Comparison of ENCODE assay signal across 32 cellular contexts in genomic region chr21:36750579-36750959, GRCh38. TPM values are rescaled to one million over a fixed set of nuclear protein-coding genes. Genes with fewer than 3 reads are reported as not detected.
DNase-seq lines count a peak whose midpoint lies in the region; ATAC-seq, FAIRE-seq and TF ChIP-seq lines count a peak whose summit lies in the region.
"Had no signal": no experiment of that assay in that cellular context is flagged by ENCODE, and none has a peak within 500 bp of the region (broad histone marks: within the 10 kb centered on the region; RNA-seq: fewer than 3 reads in every experiment).

No MANE protein-coding gene starts in this region.

- H2BK20ac ChIP-seq in H9 (ENCODE audit: low read depth, low read length, poor library complexity, severe bottlenecking): no peak overlapping the region

- peaks cover 7% of the 10 kb centered on the region for H3K23me2 ChIP-seq in H9 (ENCODE audit: insufficient read length, low read depth, low read length, poor library complexity, severe bottlenecking)

- peak overlapping the region; percentile 76 for H3K18ac ChIP-seq in H9 (ENCODE audit: insufficient read length, low read depth, low read length)
- H3K18ac ChIP-seq in trophoblast cell (ENCODE audit: low read length): no peak overlapping the region

- H3K4me3 ChIP-seq in iPS-20b (ENCODE audit: low read length) (peak overlapping the region; percentile 30; the same call in 1 of the 2 replicates), trophoblast cell (ENCODE audit: low read depth, low read length) (no peak overlapping the region), right lobe of liver (no peak overlapping the region)
- H3K4me3 ChIP-seq: HAP-1, lower lobe of right lung, right atrium auricular region, SJCRH30, stomach, thyroid gland had no signal

- H2BK5ac ChIP-seq in H9 (ENCODE audit: insufficient read length, low read length) (no peak overlapping the region), trophoblast cell (ENCODE audit: low read depth, low read length, poor library complexity) (no peak overlapping the region)

- no peak for TF ChIP-seq CTCF in H9 (conservative IDR thresholded peaks at IDR 0.05)
- TF ChIP-seq CTCF in chondrocyte (IDR thresholded peaks at IDR 0.05): no peak
- TF ChIP-seq CTCF in right lobe of liver (IDR thresholded peaks at IDR 0.05): no peak

- H3K36me3 ChIP-seq in iPS-20b (ENCODE audit: insufficient read depth, low read depth, low read length) (no peaks in the 10 kb centered on the region), trophoblast cell (ENCODE audit: control insufficient read depth in 1 of 2, insufficient read depth in 2 of 2, low read length in 2 of 2) (no peaks in the 10 kb centered on the region), right lobe of liver (peaks cover 0 to 3% (median 0%) of the 10 kb centered on the region in 4 donors)
- H3K36me3 ChIP-seq: BE2C, HAP-1, right atrium auricular region, SJCRH30 had no signal

- H3K4me3 Mint-ChIP-seq in H9: peak overlapping the region; percentile 13 to 63
- H3K4me3 Mint-ChIP-seq in chondrocyte (ENCODE audit: unreplicated experiment): no peak overlapping the region
- H3K4me3 Mint-ChIP-seq: activated CD4-positive, alpha-beta T cell treated with anti-CD3 and anti-CD28 coated beads, Interleukin-2, amount 10 ng/mL, durations not matched to agents 7 days and 5 days; natural killer cell had no signal

- TF ChIP-seq POLR2A in right lobe of liver (IDR thresholded peaks at IDR 0.05): no peak

- H2BK12ac ChIP-seq in H9 (ENCODE audit: insufficient read length, low read depth, low read length) (no peak overlapping the region), trophoblast cell (ENCODE audit: low read length) (no peak overlapping the region)

- H3K9me3 ChIP-seq in H9 (ENCODE audit: control insufficient read depth, low read depth, low read length) (no peaks in the 10 kb centered on the region), iPS-20b (ENCODE audit: insufficient read depth, low read depth, low read length) (no peaks in the 10 kb centered on the region), trophoblast cell (ENCODE audit: insufficient read depth, low read depth, low read length) (peaks cover 3% of the 10 kb centered on the region), right lobe of liver (no peaks in the 10 kb centered on the region)
- H3K9me3 ChIP-seq: BE2C, HAP-1, lower lobe of right lung, right atrium auricular region, SJCRH30, stomach, thyroid gland had no signal

- no peak overlapping the region for H4K12ac ChIP-seq in trophoblast cell (ENCODE audit: low read depth, low read length)

- peak overlapping the region; percentile 71 for H3T11ph ChIP-seq in H9 (ENCODE audit: low read length)

- H3K4me2 ChIP-seq in H9 (ENCODE audit: insufficient read depth, insufficient read length, low read length) (no peak overlapping the region), trophoblast cell (ENCODE audit: low read length) (peak overlapping the region; percentile 53)

- no peak overlapping the region for H3K14ac ChIP-seq in H9 (ENCODE audit: insufficient read depth, low read length)
- no peak overlapping the region for H3K14ac ChIP-seq in trophoblast cell (ENCODE audit: low read length)

- H3K27ac Mint-ChIP-seq in H9 (peak overlapping the region; percentile 97 to 99 (median 98); a peak in 6 of 7 replicates), chondrocyte (ENCODE audit: unreplicated experiment) (peak overlapping the region; percentile 92)
- H3K27ac Mint-ChIP-seq: activated CD4-positive, alpha-beta T cell treated with anti-CD3 and anti-CD28 coated beads, Interleukin-2, amount 10 ng/mL, durations not matched to agents 7 days and 5 days; activated naive CD4-positive, alpha-beta T cell treated with anti-CD3 and anti-CD28 coated beads, Interleukin-2, amount 50 U/mL, for 72 hours; natural killer cell had no signal

- H4K8ac ChIP-seq in H9 (replicated peaks; ENCODE audit: insufficient read length, low read depth, low read length) (no peak overlapping the region), trophoblast cell (ENCODE audit: low read depth, low read length) (no peak overlapping the region)

- H4K20me1 ChIP-seq in H9 (ENCODE audit: control insufficient read depth, insufficient read depth, insufficient read length): no peaks in the 10 kb centered on the region

- H3K4ac ChIP-seq in H9 (ENCODE audit: low read depth, low read length) (no peak overlapping the region; the same call in 1 of the 2 replicates), trophoblast cell (ENCODE audit: low read depth, low read length) (no peak overlapping the region)

- H3K36me3 Mint-ChIP-seq in H9 (ENCODE audit: insufficient read depth in 1 of 3, low read depth in 3 of 3) (peaks cover 0 to 5% (median 0%) of the 10 kb centered on the region in 3 experiments; a peak in 3 of 7 replicates), chondrocyte (ENCODE audit: low read depth) (peaks cover 2% of the 10 kb centered on the region)

- H3K56ac ChIP-seq in H9 (ENCODE audit: insufficient read length, low read depth, low read length): no peak overlapping the region

- H3K27ac ChIP-seq in H9 (ENCODE audit: insufficient read length, low read depth, low read length) (peak overlapping the region; percentile 94), iPS-20b (ENCODE audit: low read length) (peak overlapping the region; percentile 60), trophoblast cell (ENCODE audit: low read depth, low read length) (no peak overlapping the region), right lobe of liver (no peak overlapping the region)
- H3K27ac ChIP-seq: HL-60, lower lobe of right lung, right atrium auricular region, SJCRH30, stomach, thyroid gland, WERI-Rb-1 had no signal

- H3K9ac ChIP-seq in H9 (ENCODE audit: extremely low read depth, insufficient read length, low read length) (no peak overlapping the region), iPS-20b (ENCODE audit: low read depth, low read length) (peak overlapping the region; percentile 77; the same call in 1 of the 2 replicates), trophoblast cell (ENCODE audit: low read length) (no peak overlapping the region)

- no peak for FAIRE-seq in frontal cortex (lab: Jason Lieb, UNC)
- FAIRE-seq: bronchial epithelial cell, GM12892 had no signal

- H3K27me3 ChIP-seq in H9 (ENCODE audit: insufficient read depth, low read length) (peaks cover 5% of the 10 kb centered on the region; the same call in 1 of the 2 replicates), iPS-20b (ENCODE audit: insufficient read depth, low read length) (peaks cover 35% of the 10 kb centered on the region), trophoblast cell (ENCODE audit: insufficient read depth, low read length) (peaks cover 12% of the 10 kb centered on the region), right lobe of liver (no peaks in the 10 kb centered on the region)
- H3K27me3 ChIP-seq: right atrium auricular region, thyroid gland had no signal

- H2BK120ac ChIP-seq in H9 (ENCODE audit: low read depth, low read length, poor library complexity, severe bottlenecking) (no peak overlapping the region), trophoblast cell (ENCODE audit: insufficient read depth, low read length, poor library complexity) (no peak overlapping the region)

- H3K4me1 Mint-ChIP-seq in H9 (peaks cover 57 to 60% of the 10 kb centered on the region in 2 experiments), chondrocyte (ENCODE audit: low read depth) (peaks cover 60% of the 10 kb centered on the region)

- no peak overlapping the region for H4K5ac ChIP-seq in H9 (ENCODE audit: insufficient read length, low read depth, low read length)

- no peak overlapping the region for H2BK15ac ChIP-seq in H9 (ENCODE audit: low read depth, low read length)

- H3K27me3 Mint-ChIP-seq in H9 (ENCODE audit: low read depth) (peaks cover 30% of the 10 kb centered on the region), chondrocyte (ENCODE audit: low read depth) (no peaks in the 10 kb centered on the region)

- H3K23ac ChIP-seq in H9 (ENCODE audit: insufficient read length, low read depth, low read length) (no peak overlapping the region), trophoblast cell (ENCODE audit: low read length) (no peak overlapping the region)

- DNase-seq in H9 (no peak), chondrocyte (ENCODE audit: low spot score) (no peak), trophoblast cell (peak in 1 of 2 donors; percentile 53), NCI-H748 treated with DMSO at 0.1 percent for 48 hours (lab: John Stamatoyannopoulos, UW) (no peak), frontal cortex (ENCODE audit: low spot score in 2 of 2) (no peak), right lobe of liver (no peak)
- DNase-seq: activated CD4-positive, alpha-beta T cell treated with anti-CD3 and anti-CD28 coated beads, Interleukin-2, amount 10 ng/mL, durations not matched to agents 7 days and 5 days; BE2C; DMS153; effector CD4-positive, alpha-beta T cell; glutamatergic neuron; kidney glomerular epithelial cell; lower lobe of right lung; natural killer cell; NCI-H1694; NCI-H446; SJCRH30; stimulated activated CD4-positive, alpha-beta T cell treated with anti-CD3 and anti-CD28 coated beads, Interleukin-4, amount 100 ng/mL, for 1 hour; stomach; T-helper 9 cell; thyroid gland; WERI-Rb-1 had no signal

- H3K79me2 ChIP-seq in H9 (ENCODE audit: insufficient read depth, low read length) (no peaks in the 10 kb centered on the region), trophoblast cell (ENCODE audit: control insufficient read depth, insufficient read depth, low read length, poor library complexity) (peaks cover 3% of the 10 kb centered on the region)

- WGBS in H9 (ENCODE audit: extremely low coverage, insufficient read length, low lambda C conversion rate): no CpG with 5 or more reads among the region's 2 CpGs
- no CpG with 5 or more reads among the region's 2 CpGs for WGBS in trophoblast cell (ENCODE audit: extremely low coverage, insufficient coverage, insufficient read length)
- 81% methylated on average over 2 of the region's 2 CpGs for WGBS in right lobe of liver (ENCODE audit: insufficient coverage, low coverage, low lambda C conversion rate, missing lambda C conversion rate)

- intact Hi-C loops in right lobe of liver (cut with DNase I): no loop called here

- H3K9me3 Mint-ChIP-seq in H9 (no peaks in the 10 kb centered on the region; a peak in 1 of 5 replicates), chondrocyte (ENCODE audit: low read depth) (no peaks in the 10 kb centered on the region)
- H3K9me3 Mint-ChIP-seq: activated CD4-positive, alpha-beta T cell treated with anti-CD3 and anti-CD28 coated beads, Interleukin-2, amount 10 ng/mL, durations not matched to agents 7 days and 5 days; activated naive CD4-positive, alpha-beta T cell treated with anti-CD3 and anti-CD28 coated beads, Interleukin-2, amount 50 U/mL, for 72 hours; natural killer cell had no signal

- no peak overlapping the region for H4K91ac ChIP-seq in H9 (ENCODE audit: insufficient read length, low read depth, low read length)
- H4K91ac ChIP-seq in trophoblast cell (ENCODE audit: low read depth, low read length): no peak overlapping the region

- no peaks in the 10 kb centered on the region for H3K79me1 ChIP-seq in H9 (ENCODE audit: insufficient read depth, low read depth, low read length, poor library complexity, severe bottlenecking)
- H3K79me1 ChIP-seq in trophoblast cell (ENCODE audit: low read length): no peaks in the 10 kb centered on the region

- H2AFZ ChIP-seq in H9 (ENCODE audit: low read length): no peak overlapping the region
- H2AFZ ChIP-seq in trophoblast cell (ENCODE audit: insufficient read depth, low read length, poor library complexity): peak overlapping the region; percentile 66

- H3K4me1 ChIP-seq in H9 (ENCODE audit: insufficient read depth, low read length) (peaks cover 18% of the 10 kb centered on the region; the same call in 1 of the 2 replicates), iPS-20b (ENCODE audit: insufficient read depth, low read length) (peaks cover 46% of the 10 kb centered on the region), trophoblast cell (ENCODE audit: control insufficient read depth in 1 of 2, insufficient read depth in 2 of 2, low read length in 2 of 2) (peaks cover 9 to 10% of the 10 kb centered on the region in 2 experiments), right lobe of liver (peaks cover 0 to 6% (median 0%) of the 10 kb centered on the region in 4 donors)
- H3K4me1 ChIP-seq: BE2C, SJCRH30 had no signal

- ATAC-seq in GM21786 (IDR thresholded peaks at IDR 0.05; ENCODE audit: unreplicated experiment) (no peak), right lobe of liver (no peak)
- ATAC-seq: activated naive CD4-positive, alpha-beta T cell treated with anti-CD3 and anti-CD28 coated beads, Interleukin-2, amount 50 U/mL, for 72 hours; natural killer cell had no signal

- H2AK5ac ChIP-seq in H9 (ENCODE audit: insufficient read length, low read length) (no peak overlapping the region), trophoblast cell (ENCODE audit: low read length) (no peak overlapping the region)

RNA-seq across cellular contexts. Expression of gene SIM2, which starts 51.7 kb away (rescaled TPM):
- not detected in 2 replicates for total RNA-seq in H9 (2021)
- 0.59 to 1.3 TPM (median 0.60 TPM) in 3 replicates for total RNA-seq in chondrocyte
- polyA plus RNA-seq in trophoblast cell (2013): 0.68 and 0.78 TPM in 2 replicates
- not detected for total RNA-seq in frontal cortex
- not detected for total RNA-seq in right lobe of liver
- total RNA-seq: activated CD8-positive, alpha-beta memory T cell treated with anti-CD3 and anti-CD28 coated beads for 36 hours; lower lobe of right lung; mononuclear cell; natural killer cell; right atrium auricular region; thyroid gland had no signal

Comparison
In these comparisons a context has a peak if more than half of its experiments do, and no peak if none do; other contexts are left out.
1. H3K27ac ChIP-seq: peak in H9 (single experiment) and iPS-20b (single experiment); none in trophoblast cell (single experiment) and right lobe of liver (0 of 3).